8 cellular contexts compared by ENCODE assay signal in genomic region chr11:87037450-87038234, GRCh38. TPM values are rescaled to one million over a fixed set of nuclear protein-coding genes. Genes with fewer than 3 reads are reported as not detected.
DNase-seq lines count a peak whose midpoint lies in the region; ATAC-seq, FAIRE-seq and TF ChIP-seq lines count a peak whose summit lies in the region.

Gene TMEM135 (plus strand): TSS chr11:87037934. CDS start chr11:87038046, 112 bp downstream.

- in situ Hi-C loops in GM23248 (cut with MboI) = no loop called here

- FAIRE-seq in RCC 7860 (lab: Jason Lieb, UNC) = no peak

- TF ChIP-seq CTCF in DOHH2 (IDR thresholded peaks at IDR 0.05; ENCODE audit: low read depth, low read length, poor library complexity, severe bottlenecking) = peak; percentile 29
- peak in 1 of 6 experiments; percentile 10 for TF ChIP-seq CTCF in esophagus squamous epithelium (IDR thresholded peaks at IDR 0.05)

- H3K36me3 ChIP-seq in DOHH2 (ENCODE audit: control insufficient read depth, low read length) (peaks cover 29% of the 10 kb centered on the region), GM23248 (ENCODE audit: low read depth) (no peaks in the 10 kb centered on the region), Karpas-422 (ENCODE audit: insufficient read depth, low read length) (peaks cover 33% of the 10 kb centered on the region), esophagus squamous epithelium (no peaks in the 10 kb centered on the region)

- DNase-seq in GM23248 (peak; percentile 92), Karpas-422 (peak; percentile 100), RCC 7860 (ENCODE audit: low spot score) (peak; percentile 70), esophagus squamous epithelium (lab: John Stamatoyannopoulos, UW) (peak; percentile 65), myocyte (ENCODE audit: low read depth) (peak; percentile 96)
- DNase-seq in activated T-cell treated with anti-CD3 and anti-CD28 coated beads, Interleukin-2, amount 50 U/mL, for 72 hours = peak; percentile 96 to 98
- peak; percentile 82 to 90 for DNase-seq in stimulated activated CD8-positive, alpha-beta memory T cell treated with anti-CD3 and anti-CD28 coated beads, Interleukin-7, amount 100 ng/mL, for 4 hours (ENCODE audit: low read depth in 2 of 2)

- intact Hi-C loops in esophagus squamous epithelium (cut with DNase I) = no loop called here

- H3K9me3 ChIP-seq in DOHH2 (ENCODE audit: control insufficient read depth, insufficient read depth, low read length) (no peaks in the 10 kb centered on the region), GM23248 (ENCODE audit: low read depth) (no peaks in the 10 kb centered on the region), Karpas-422 (ENCODE audit: low read length) (no peaks in the 10 kb centered on the region), esophagus squamous epithelium (no peaks in the 10 kb centered on the region)

- H3K27me3 ChIP-seq in DOHH2 (ENCODE audit: control insufficient read depth, low read length) (peaks cover under 1% of the 10 kb centered on the region; the same call in 1 of the 2 replicates), GM23248 (replicated peaks; ENCODE audit: insufficient read depth) (no peaks in the 10 kb centered on the region), Karpas-422 (ENCODE audit: low read length) (no peaks in the 10 kb centered on the region), esophagus squamous epithelium (no peaks in the 10 kb centered on the region)

- peaks cover 45% of the 10 kb centered on the region for H3K4me1 Mint-ChIP-seq in activated T-cell treated with anti-CD3 and anti-CD28 coated beads, Interleukin-2, amount 50 U/mL, for 72 hours (ENCODE audit: low read depth)

- peak within 1 kb of the TSS; percentile 86 for H3K9ac ChIP-seq in GM23248
- H3K9ac ChIP-seq in Karpas-422 (ENCODE audit: low read length) = peak within 1 kb of the TSS; percentile 93

- TF ChIP-seq POLR2A in esophagus squamous epithelium (IDR thresholded peaks at IDR 0.05) = peak in 2 of 4 donors; percentile 59 to 73

- H3K4me3 Mint-ChIP-seq in activated T-cell treated with anti-CD3 and anti-CD28 coated beads, Interleukin-2, amount 50 U/mL, for 72 hours = peak within 1 kb of the TSS; percentile 91 to 97

- H3K79me2 ChIP-seq in DOHH2 (ENCODE audit: control insufficient read depth, low read length) (peaks cover 48% of the 10 kb centered on the region), GM23248 (ENCODE audit: insufficient read depth) (peaks cover 48% of the 10 kb centered on the region), Karpas-422 (ENCODE audit: low read length) (peaks cover 49% of the 10 kb centered on the region)

- H3K27me3 Mint-ChIP-seq in activated T-cell treated with anti-CD3 and anti-CD28 coated beads, Interleukin-2, amount 50 U/mL, for 72 hours (ENCODE audit: low read depth) = no peaks in the 10 kb centered on the region

- H2AFZ ChIP-seq in GM23248 = peak within 1 kb of the TSS; percentile 99
- H2AFZ ChIP-seq in Karpas-422 (ENCODE audit: low read length) = peak within 1 kb of the TSS; percentile 81

- H3K4me2 ChIP-seq in DOHH2 (ENCODE audit: low read length) (peak within 1 kb of the TSS; percentile 99), GM23248 (ENCODE audit: unreplicated experiment) (peak within 1 kb of the TSS; percentile 86), Karpas-422 (ENCODE audit: low read depth, low read length, poor library complexity, severe bottlenecking) (peak within 1 kb of the TSS; percentile 85)

- ATAC-seq in activated T-cell treated with anti-CD3 and anti-CD28 coated beads, Interleukin-2, amount 50 U/mL, for 72 hours (replicated peaks in 1 of 2) = peak; percentile 95 to 96

- H3K27ac ChIP-seq in DOHH2 (ENCODE audit: low read depth, low read length) (peak within 1 kb of the TSS; percentile 76), GM23248 (peak within 1 kb of the TSS; percentile 24), Karpas-422 (ENCODE audit: low read length) (peak within 1 kb of the TSS; percentile 84), esophagus squamous epithelium (peak within 1 kb of the TSS; percentile 74 to 90 (median 85))

- 1% methylated on average over 66 of the region's 66 CpGs for WGBS in GM23248 (ENCODE audit: low coverage in 1 of 2, low lambda C conversion rate in 2 of 2, missing lambda C conversion rate in 2 of 2), 2 experiments
- WGBS in esophagus squamous epithelium, 2 donors = 0% methylated on average over 24 to 45 of the region's 66 CpGs

- H3K9me3 Mint-ChIP-seq in activated T-cell treated with anti-CD3 and anti-CD28 coated beads, Interleukin-2, amount 50 U/mL, for 72 hours = no peaks in the 10 kb centered on the region

- H4K20me1 ChIP-seq in DOHH2 (ENCODE audit: control insufficient read depth, insufficient read depth, low read depth, low read length) (no peaks in the 10 kb centered on the region), GM23248 (ENCODE audit: insufficient read depth) (no peaks in the 10 kb centered on the region), Karpas-422 (ENCODE audit: insufficient read depth, low read depth, low read length) (peaks cover 11% of the 10 kb centered on the region; the same call in 1 of the 2 replicates)

- H3K36me3 Mint-ChIP-seq in activated T-cell treated with anti-CD3 and anti-CD28 coated beads, Interleukin-2, amount 50 U/mL, for 72 hours (ENCODE audit: insufficient read depth in 2 of 2) = peaks cover 0 to 8% of the 10 kb centered on the region in 2 donors

- H3K4me1 ChIP-seq in DOHH2 (ENCODE audit: control insufficient read depth, low read length) (peaks cover 32% of the 10 kb centered on the region), GM23248 (ENCODE audit: insufficient read depth) (peaks cover 19% of the 10 kb centered on the region), Karpas-422 (ENCODE audit: low read length) (peaks cover 51% of the 10 kb centered on the region), esophagus squamous epithelium (peaks cover 0 to 39% (median 16%) of the 10 kb centered on the region in 3 donors)

- H3F3A ChIP-seq in DOHH2 (ENCODE audit: control insufficient read depth, insufficient read depth) (peaks cover 4% of the 10 kb centered on the region; the same call in 1 of the 2 replicates), GM23248 (ENCODE audit: insufficient read depth) (peaks cover 4% of the 10 kb centered on the region)

- H3K9me2 ChIP-seq in DOHH2 (replicated peaks; ENCODE audit: control insufficient read depth, low read length) = no peaks in the 10 kb centered on the region
- H3K9me2 ChIP-seq in GM23248 (ENCODE audit: insufficient read depth) = no peaks in the 10 kb centered on the region
- no peaks in the 10 kb centered on the region for H3K9me2 ChIP-seq in Karpas-422 (replicated peaks; ENCODE audit: insufficient read depth, low read length)

- H3K4me3 ChIP-seq in DOHH2 (ENCODE audit: low read length) (peak within 1 kb of the TSS; percentile 99), GM23248 (peak within 1 kb of the TSS; percentile 99), Karpas-422 (ENCODE audit: low read length) (peak within 1 kb of the TSS; percentile 87), esophagus squamous epithelium (peak within 1 kb of the TSS; percentile 49 to 83 (median 78))

- H3K27ac Mint-ChIP-seq in activated T-cell treated with anti-CD3 and anti-CD28 coated beads, Interleukin-2, amount 50 U/mL, for 72 hours = peak within 1 kb of the TSS; percentile 92

RNA-seq across cellular contexts. Expression of gene TMEM135, which starts in this region (rescaled TPM):
- total RNA-seq in GM23248 (2014; rRNA removed; shearing (Covaris generic)) = 8.0 and 11.0 TPM in 2 replicates
- 11.9 and 12.5 TPM in 2 replicates for polyA plus RNA-seq in GM23248 (2016; fragmentation: Nextera tagmentation; extraction: Ambion mirVana)
- 98.9 and 228 TPM in 2 replicates for total RNA-seq in Karpas-422 (2014; rRNA removed; shearing (Covaris generic); ENCODE audit: low replicate concordance)
- total RNA-seq in activated T-cell treated with anti-CD3 and anti-CD28 coated beads, Interleukin-2, amount 50 U/mL, for 72 hours = 10 to 100 TPM; 30.8 to 32.7 TPM
- total RNA-seq in esophagus squamous epithelium (10 to 100 TPM in 2 of 4 donors, 1 to 10 TPM in 2; 4.5 to 12.0 (median 9.8) TPM), myocyte (25.0 and 26.9 TPM in 2 replicates)
- polyA plus RNA-seq in myocyte (2012) = 6.8 TPM

Comparison
In these comparisons a context has a peak if more than half of its experiments do, and no peak if none do; other contexts are left out.
1. Peak in every context shown above with its lines: DNase-seq, ATAC-seq, H3K4me3 ChIP-seq and H3K27ac ChIP-seq.
2. H3K27ac ChIP-seq: peak in every context shown above with its lines; median percentile 85 in esophagus squamous epithelium; 84 in Karpas-422; 76 in DOHH2; 24 in GM23248.